ENCODE assay signal across 14 cellular contexts in genomic region chr9:81827616-81828296, GRCh38.
DNase-seq lines count a peak whose midpoint lies in the region; ATAC-seq, FAIRE-seq and TF ChIP-seq lines count a peak whose summit lies in the region.
"Had no signal": no experiment of that assay in that cellular context is flagged by ENCODE, and none has a peak within 500 bp of the region (broad histone marks: within the 10 kb centered on the region; RNA-seq: fewer than 3 reads in every experiment).

No MANE protein-coding gene starts in this region.

- no TSS peak for BruUV-seq in GM12878 (replicated peaks; lab: Mats Ljungman, UMichigan)

- no peaks in the 10 kb centered on the region for H3K36me3 ChIP-seq in GM12878 (ENCODE audit: control insufficient read depth in 2 of 2, insufficient read depth in 2 of 2, low read length in 1 of 2)
- H3K36me3 ChIP-seq: esophagus muscularis mucosa, spleen had no signal

- SMC1A ChIA-PET in GM12878 (lab: Charles Lee; ENCODE audit: uncharacterized antibody, unreplicated experiment), result interaction anchor here (1.2 kb wide), 1 partner anchor 11 kb away, joined by 3 read pairs; no protein-coding TSS in a partner anchor

- no peak overlapping the region for H2AFZ ChIP-seq in GM12878 (ENCODE audit: control insufficient read depth, low read depth, low read length)

- no peaks in the 10 kb centered on the region for H3K9me3 ChIP-seq in GM12878 (replicated peaks; ENCODE audit: control insufficient read depth, insufficient read depth, low read length)
- H3K9me3 ChIP-seq: esophagus muscularis mucosa, spleen had no signal

- RAD21 ChIA-PET in GM12878 (lab: Charles Lee; ENCODE audit: unreplicated experiment), result no interaction called here

- intact Hi-C loops in GM12878 (cut with micrococcal nuclease; ENCODE audit: unreplicated experiment), result no loop called here

- no peaks in the 10 kb centered on the region for H3K79me2 ChIP-seq in GM12878 (ENCODE audit: control insufficient read depth, insufficient read depth, low read length)

- H3K27ac ChIP-seq in GM12878 (ENCODE audit: control insufficient read depth, insufficient read depth), result no peak overlapping the region
- H3K27ac ChIP-seq: spleen had no signal

- TF ChIP-seq CTCF in GM12878 (IDR thresholded peaks at IDR 0.05 in 2 of 3, conservative IDR thresholded peaks at IDR 0.05 in 1 of 3; ENCODE audit: control insufficient read depth in 2 of 3, extremely low read depth in 1 of 3, insufficient read depth in 1 of 3, low read depth in 3 of 3, low read length in 3 of 3), result no peak

- H3K4me2 ChIP-seq in GM12878 (ENCODE audit: control insufficient read depth, insufficient read depth), result no peak overlapping the region

- no peak for DNase-seq in GM12878 (ENCODE audit: low read depth, low spot score)
- DNase-seq in NCI-H1092 (lab: John Stamatoyannopoulos, UW), result no peak
- no peak for DNase-seq in H54 (ENCODE audit: insufficient read length, low spot score)
- no peak for DNase-seq in occipital lobe (lab: John Stamatoyannopoulos, UW)
- DNase-seq in stimulated activated naive CD4-positive, alpha-beta T cell treated with Interleukin-2 at 50 U/mL for 16 hours (lab: John Stamatoyannopoulos, UW), result no peak
- DNase-seq: CD8-positive, alpha-beta memory T cell; natural killer cell; NCI-H2029; spleen had no signal

- no peak overlapping the region for H3K9ac ChIP-seq in GM12878 (ENCODE audit: control insufficient read depth, insufficient read depth, low read length)

- CTCF ChIA-PET in GM12878 (lab: Yijun Ruan, JAX), result interaction anchor here (0.5 to 1.4 kb wide), 2 partner anchors 18 to 20 kb away, joined by 3 read pairs; no protein-coding TSS in a partner anchor

- no peak for TF ChIP-seq RAD21 in GM12878 (IDR thresholded peaks at IDR 0.05; ENCODE audit: insufficient read depth, low read depth, low read length)

- peak; percentile 93 for ATAC-seq in GM18907 (IDR thresholded peaks at IDR 0.05; ENCODE audit: unreplicated experiment)
- ATAC-seq in GM21786 (IDR thresholded peaks at IDR 0.05; ENCODE audit: unreplicated experiment), result peak; percentile 73
- ATAC-seq in HG03175 (IDR thresholded peaks at IDR 0.05; ENCODE audit: unreplicated experiment), result peak; percentile 92
- no peak for ATAC-seq in GM12878
- ATAC-seq: activated T-helper 17 cell treated with anti-CD3 and anti-CD28 coated beads, Interleukin-2, amount 50 U/mL, for 72 hours; natural killer cell had no signal

- in situ Hi-C loops in GM12878 (cut with MboI), result no loop called here

- TF ChIP-seq POLR2A in GM12878 (IDR thresholded peaks at IDR 0.05; ENCODE audit: low read depth, low read length) (no peak), H54 (IDR thresholded peaks at IDR 0.05; ENCODE audit: low read depth, low read length) (no peak)

- H4K20me1 ChIP-seq in GM12878 (ENCODE audit: control insufficient read depth, insufficient read depth), result no peaks in the 10 kb centered on the region

- no peaks in the 10 kb centered on the region for H3K4me1 ChIP-seq in GM12878 (ENCODE audit: control insufficient read depth, insufficient read depth, low read length)

- POLR2A ChIA-PET in GM12878 (lab: Charles Lee), result no interaction called here

- H3K4me3 ChIP-seq in GM12878, result no peak overlapping the region
- H3K4me3 ChIP-seq: esophagus muscularis mucosa, spleen had no signal

- FAIRE-seq in GM12878 (lab: Jason Lieb, UNC) (no peak), H54 (lab: Jason Lieb, UNC) (no peak)

- WGBS in GM12878 (ENCODE audit: insufficient coverage, insufficient replicate concordance, low lambda C conversion rate, missing lambda C conversion rate), result 2% methylated on average over 5 of the region's 5 CpGs

- H3K27me3 ChIP-seq in GM12878 (replicated peaks in 1 of 2; ENCODE audit: control insufficient read depth in 2 of 2, insufficient read depth in 2 of 2, low read length in 1 of 2), result no peaks in the 10 kb centered on the region
- H3K27me3 ChIP-seq: esophagus muscularis mucosa, spleen had no signal

- no peak for TF ChIP-seq EP300 in GM12878 (IDR thresholded peaks at IDR 0.05; ENCODE audit: borderline replicate concordance in 1 of 2, control insufficient read depth in 1 of 2, low read depth in 2 of 2, low read length in 2 of 2)

TF ChIP-seq in GM12878, 131 proteins besides CTCF, POLR2A, EP300 and RAD21:
- TF ChIP-seq SREBF2 (IDR thresholded peaks at IDR 0.05; ENCODE audit: low read length), result no peak
- TF ChIP-seq RUNX3 (IDR thresholded peaks at IDR 0.05; ENCODE audit: low read length), result peak; percentile 42
- no peak for TF ChIP-seq TBL1XR1 (IDR thresholded peaks at IDR 0.05; ENCODE audit: low read depth, low read length)
- peak; percentile 74 for TF ChIP-seq NR2F1 (conservative IDR thresholded peaks at IDR 0.05)
- no peak for TF ChIP-seq BRCA1 (IDR thresholded peaks at IDR 0.05; ENCODE audit: low read depth, low read length)
- TF ChIP-seq, protein P1, sequence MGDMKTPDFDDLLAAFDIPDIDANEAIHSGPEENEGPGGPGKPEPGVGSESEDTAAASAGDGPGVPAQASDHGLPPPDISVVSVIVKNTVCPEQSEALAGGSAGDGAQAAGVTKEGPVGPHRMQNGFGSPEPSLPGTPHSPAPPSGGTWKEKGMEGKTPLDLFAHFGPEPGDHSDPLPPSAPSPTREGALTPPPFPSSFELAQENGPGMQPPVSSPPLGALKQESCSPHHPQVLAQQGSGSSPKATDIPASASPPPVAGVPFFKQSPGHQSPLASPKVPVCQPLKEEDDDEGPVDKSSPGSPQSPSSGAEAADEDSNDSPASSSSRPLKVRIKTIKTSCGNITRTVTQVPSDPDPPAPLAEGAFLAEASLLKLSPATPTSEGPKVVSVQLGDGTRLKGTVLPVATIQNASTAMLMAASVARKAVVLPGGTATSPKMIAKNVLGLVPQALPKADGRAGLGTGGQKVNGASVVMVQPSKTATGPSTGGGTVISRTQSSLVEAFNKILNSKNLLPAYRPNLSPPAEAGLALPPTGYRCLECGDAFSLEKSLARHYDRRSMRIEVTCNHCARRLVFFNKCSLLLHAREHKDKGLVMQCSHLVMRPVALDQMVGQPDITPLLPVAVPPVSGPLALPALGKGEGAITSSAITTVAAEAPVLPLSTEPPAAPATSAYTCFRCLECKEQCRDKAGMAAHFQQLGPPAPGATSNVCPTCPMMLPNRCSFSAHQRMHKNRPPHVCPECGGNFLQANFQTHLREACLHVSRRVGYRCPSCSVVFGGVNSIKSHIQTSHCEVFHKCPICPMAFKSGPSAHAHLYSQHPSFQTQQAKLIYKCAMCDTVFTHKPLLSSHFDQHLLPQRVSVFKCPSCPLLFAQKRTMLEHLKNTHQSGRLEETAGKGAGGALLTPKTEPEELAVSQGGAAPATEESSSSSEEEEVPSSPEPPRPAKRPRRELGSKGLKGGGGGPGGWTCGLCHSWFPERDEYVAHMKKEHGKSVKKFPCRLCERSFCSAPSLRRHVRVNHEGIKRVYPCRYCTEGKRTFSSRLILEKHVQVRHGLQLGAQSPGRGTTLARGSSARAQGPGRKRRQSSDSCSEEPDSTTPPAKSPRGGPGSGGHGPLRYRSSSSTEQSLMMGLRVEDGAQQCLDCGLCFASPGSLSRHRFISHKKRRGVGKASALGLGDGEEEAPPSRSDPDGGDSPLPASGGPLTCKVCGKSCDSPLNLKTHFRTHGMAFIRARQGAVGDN (IDR thresholded peaks at IDR 0.05), result no peak
- no peak for TF ChIP-seq SMARCA5 (IDR thresholded peaks at IDR 0.05)
TF ChIP-seq in GM12878: peak in this region for 2.
